In the genomic region with DNA sequence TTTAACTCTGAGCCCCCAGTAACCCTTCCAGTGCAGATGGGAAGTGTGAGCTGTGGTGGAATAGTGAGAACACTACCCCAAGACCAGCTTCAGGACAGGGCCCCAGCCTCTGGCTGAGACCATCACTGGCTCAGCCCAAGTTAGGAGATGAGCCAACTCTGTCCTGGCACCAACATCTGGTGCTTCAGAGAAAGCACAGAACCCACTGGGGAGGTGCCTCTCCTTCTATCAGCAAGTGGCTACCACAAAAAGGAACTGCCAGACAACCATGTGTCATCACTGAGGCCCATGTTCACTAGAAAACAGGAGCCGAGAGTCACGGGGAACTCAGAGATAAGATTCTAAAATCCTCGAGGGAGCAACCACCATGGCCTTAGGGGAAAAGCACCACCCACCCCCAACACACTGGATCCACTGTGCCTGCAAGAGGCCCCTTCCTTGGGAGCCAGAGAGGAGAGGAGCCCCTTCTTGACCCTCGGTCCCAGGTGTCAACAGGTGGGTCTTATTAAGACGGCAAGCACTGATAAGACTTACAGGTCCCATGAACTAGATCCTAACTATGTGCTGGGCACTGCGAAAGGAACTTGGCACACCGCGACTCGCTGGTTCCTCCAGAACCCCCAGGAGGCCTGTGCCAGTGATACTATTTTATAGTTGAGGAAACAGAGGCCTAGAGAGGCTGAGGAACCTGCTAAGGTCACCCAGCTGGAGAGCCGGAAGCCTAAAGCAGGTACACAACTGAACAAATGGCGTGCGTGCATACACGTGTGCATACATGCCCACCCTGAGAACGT, we compare ENCODE assay signal across 8 cellular contexts.
A peak's percentile ranks its signal among the peaks of the same experiment; 100 is the strongest.
DNase-seq lines count a peak whose midpoint lies in the region; TF ChIP-seq lines count a peak whose summit lies in the region.

No MANE protein-coding gene starts in this region.

- H3K36me3 Mint-ChIP-seq in HFFc6 (ENCODE audit: low read depth) (0 out of 2 replicates have a peak, but pooled peaks cover 4% of the 10 kb centered on the region), MCF 10A (ENCODE audit: insufficient read depth, unreplicated experiment) (peaks cover 9% of the 10 kb centered on the region)

- TF ChIP-seq POLR2A in Peyer's patch (IDR thresholded peaks at IDR 0.05), result no peak
- no peak for TF ChIP-seq POLR2A in uterus (IDR thresholded peaks at IDR 0.05)

- TF ChIP-seq CTCF in HFFc6 (IDR thresholded peaks at IDR 0.05) (no peak), Peyer's patch (IDR thresholded peaks at IDR 0.05) (no peak), MCF 10A (IDR thresholded peaks at IDR 0.05; ENCODE audit: unreplicated experiment) (no peak), uterus (IDR thresholded peaks at IDR 0.05) (no peak)

- H3K36me3 ChIP-seq in Peyer's patch (no peaks in the 10 kb centered on the region), uterus (no peaks in the 10 kb centered on the region)

- peaks cover 20% of the 10 kb centered on the region for H3K4me1 Mint-ChIP-seq in HFFc6 (ENCODE audit: low read depth)
- peaks cover 25% of the 10 kb centered on the region for H3K4me1 Mint-ChIP-seq in MCF 10A (ENCODE audit: insufficient read depth, unreplicated experiment)

- H3K27ac ChIP-seq in Peyer's patch, result peak overlapping the region; percentile 57 to 68 (median 58)
- H3K27ac ChIP-seq in uterus, result peak overlapping the region; percentile 52 to 78

- H3K9me3 Mint-ChIP-seq in HFFc6 (no peaks in the 10 kb centered on the region), MCF 10A (ENCODE audit: unreplicated experiment) (no peaks in the 10 kb centered on the region)

- no peaks in the 10 kb centered on the region for H3K27me3 ChIP-seq in Peyer's patch
- H3K27me3 ChIP-seq in uterus, result no peaks in the 10 kb centered on the region

- intact Hi-C loops in MCF 10A (cut with micrococcal nuclease) (no loop called here), uterus (cut with DNase I; ENCODE audit: low total_unique reads) (no loop called here)

- H3K4me3 ChIP-seq in Peyer's patch (no peak overlapping the region), uterus (no peak overlapping the region)

- POLR2A ChIA-PET in MCF 10A (lab: Yijun Ruan, JAX), result interaction anchor here (0.5 kb wide), 1 partner anchor 9 kb away, joined by 3 read pairs; no protein-coding TSS in a partner anchor

- no peak overlapping the region; the same call in 1 of the 2 replicates for H3K27ac Mint-ChIP-seq in HFFc6
- H3K27ac Mint-ChIP-seq in MCF 10A (ENCODE audit: low read depth, unreplicated experiment), result peak overlapping the region; percentile 75

- CTCF ChIA-PET in MCF 10A (lab: Yijun Ruan, JAX), result no interaction called here

- H3K27me3 Mint-ChIP-seq in HFFc6 (ENCODE audit: insufficient read depth) (peaks cover 3% of the 10 kb centered on the region), MCF 10A (ENCODE audit: insufficient read depth, unreplicated experiment) (no peaks in the 10 kb centered on the region)

- peak; percentile 87 for DNase-seq in GF-D8 (lab: John Stamatoyannopoulos, UW)
- peak; percentile 7 for DNase-seq in HFFc6
- DNase-seq in Peyer's patch, result peak in 2 of 3 donors; percentile 57 to 65
- peak; percentile 48 for DNase-seq in MCF 10A (ENCODE audit: unreplicated experiment)
- DNase-seq in medulla oblongata (ENCODE audit: extremely low spot score), result peak; percentile 76
- peak; percentile 64 to 70 for DNase-seq in uterus
- DNase-seq in NCI-H2081 (lab: John Stamatoyannopoulos, UW), result no peak
- no peak for DNase-seq in amniotic stem cell (lab: John Stamatoyannopoulos, UW)

- H3K4me1 ChIP-seq in Peyer's patch, result peaks cover 7 to 43% (median 32%) of the 10 kb centered on the region in 4 donors
- H3K4me1 ChIP-seq in uterus, result peaks cover 15 to 30% of the 10 kb centered on the region in 2 donors

- no peak overlapping the region for H3K4me3 Mint-ChIP-seq in HFFc6
- no peak overlapping the region for H3K4me3 Mint-ChIP-seq in MCF 10A (ENCODE audit: unreplicated experiment)

- no TSS peak for BruUV-seq in MCF 10A (replicated peaks; lab: Mats Ljungman, UMichigan)

- H3K9me3 ChIP-seq in Peyer's patch, result no peaks in the 10 kb centered on the region
- no peaks in the 10 kb centered on the region for H3K9me3 ChIP-seq in uterus

Comparison
In these comparisons a context has a peak if more than half of its experiments do, and no peak if none do; other contexts are left out.
1. DNase-seq: peak in GF-D8 (single experiment), HFFc6 (single experiment), Peyer's patch (2 of 3), MCF 10A (single experiment), medulla oblongata (single experiment) and uterus (2 of 2); none in NCI-H2081 (0 of 2) and amniotic stem cell (single experiment).